ENCODE assay signal across 21 cellular contexts in genomic region chr9:3509926-3510325, GRCh38. TPM values are rescaled to one million over a fixed set of nuclear protein-coding genes. Genes with fewer than 3 reads are reported as not detected.
DNase-seq lines count a peak whose midpoint lies in the region; ATAC-seq, FAIRE-seq and TF ChIP-seq lines count a peak whose summit lies in the region.
"Had no signal": no experiment of that assay in that cellular context is flagged by ENCODE, and none has a peak within 500 bp of the region (broad histone marks: within the 10 kb centered on the region; RNA-seq: fewer than 3 reads in every experiment).

No MANE protein-coding gene starts in this region.

- BruUV-seq in A673 (replicated peaks; lab: Mats Ljungman, UMichigan) = no TSS peak
- BruUV-seq in PC-9 (replicated peaks; lab: Mats Ljungman, UMichigan) = no TSS peak

- H3K9me3 ChIP-seq in A673 (ENCODE audit: low read depth, low read length, poor library complexity, severe bottlenecking) (no peaks in the 10 kb centered on the region), PC-9 (ENCODE audit: insufficient read depth, low read depth) (no peaks in the 10 kb centered on the region), transverse colon (no peaks in the 10 kb centered on the region), Peyer's patch (no peaks in the 10 kb centered on the region)
- H3K9me3 ChIP-seq: ascending aorta, Caco-2, right lobe of liver, tibial artery had no signal

- H3K4me1 ChIP-seq in A673 (ENCODE audit: insufficient read depth, low read length, poor library complexity, severe bottlenecking) = peaks cover 69% of the 10 kb centered on the region
- H3K4me1 ChIP-seq in PC-9 (replicated peaks; ENCODE audit: insufficient read depth) = no peaks in the 10 kb centered on the region
- H3K4me1 ChIP-seq in transverse colon = peaks cover 0 to 22% (median 4%) of the 10 kb centered on the region in 4 donors
- no peaks in the 10 kb centered on the region for H3K4me1 ChIP-seq in Peyer's patch
- H3K4me1 ChIP-seq: ascending aorta, right lobe of liver had no signal

- in situ Hi-C loops in transverse colon (cut with MboI; ENCODE audit: low pct_ligation_motif_present in 1 of 4, low pct_unique_long_range_greater_than_20kb in 1 of 4, low sequenced_read_pairs in 3 of 4) = no loop called here

- ATAC-seq in T-cell (replicated peaks in 1 of 4) (no peak), HG03520 (IDR thresholded peaks at IDR 0.05; ENCODE audit: unreplicated experiment) (no peak)
- ATAC-seq: activated CD4-positive, alpha-beta T cell treated with anti-CD3 and anti-CD28 coated beads for 36 hours; right lobe of liver had no signal

- no peak overlapping the region for H3K4me3 ChIP-seq in A673 (ENCODE audit: low read depth, low read length, poor library complexity, severe bottlenecking)
- no peak overlapping the region for H3K4me3 ChIP-seq in PC-9
- no peak overlapping the region for H3K4me3 ChIP-seq in transverse colon
- H3K4me3 ChIP-seq in Peyer's patch = no peak overlapping the region
- H3K4me3 ChIP-seq: ascending aorta, right lobe of liver, SK-N-MC, tibial artery had no signal

- peak overlapping the region; percentile 43 for H3K27ac ChIP-seq in A673 (ENCODE audit: low read depth, low read length, poor library complexity, severe bottlenecking)
- no peak overlapping the region for H3K27ac ChIP-seq in PC-9
- H3K27ac ChIP-seq in transverse colon = no peak overlapping the region
- H3K27ac ChIP-seq in Peyer's patch = no peak overlapping the region
- H3K27ac ChIP-seq: ascending aorta, right lobe of liver, SK-N-MC had no signal

- H3K36me3 ChIP-seq in A673 (ENCODE audit: insufficient read depth, low read length, poor library complexity, severe bottlenecking) (no peaks in the 10 kb centered on the region), PC-9 (ENCODE audit: low read depth) (no peaks in the 10 kb centered on the region), transverse colon (no peaks in the 10 kb centered on the region), Peyer's patch (no peaks in the 10 kb centered on the region)
- H3K36me3 ChIP-seq: ascending aorta, right lobe of liver, tibial artery had no signal

- DNase-seq in A673 (ENCODE audit: low spot score) = no peak
- DNase-seq in GM12891 (ENCODE audit: insufficient read length, low spot score) = no peak
- no peak for DNase-seq in T-cell
- peak; percentile 25 to 41 for DNase-seq in erythroblast (lab: John Stamatoyannopoulos, UW)
- DNase-seq in PC-9 = no peak
- DNase-seq in transverse colon = no peak
- no peak for DNase-seq in Peyer's patch
- DNase-seq: activated CD4-positive, alpha-beta T cell treated with anti-CD3 and anti-CD28 coated beads for 36 hours; activated gamma-delta T cell treated with Interleukin-2 at 50 U/mL for 16 hours; Caco-2; immature natural killer cell; NCI-H2171 treated with DMSO at 0.1 percent for 48 hours; NCI-H526 treated with DMSO at 0.1 percent for 48 hours; right lobe of liver; stimulated activated naive CD4-positive, alpha-beta T cell treated with Interleukin-2 at 50 U/mL for 16 hours; T-helper 9 cell; tibial artery had no signal

- no peaks in the 10 kb centered on the region for H3K79me2 ChIP-seq in PC-9 (ENCODE audit: low read depth)

- no peak overlapping the region for H3K4me3 Mint-ChIP-seq in T-cell
- H3K4me3 Mint-ChIP-seq: activated CD4-positive, alpha-beta T cell treated with anti-CD3 and anti-CD28 coated beads for 36 hours; immature natural killer cell had no signal

- intact Hi-C loops in A673 (cut with micrococcal nuclease; ENCODE audit: unreplicated experiment) (no loop called here), PC-9 (cut with micrococcal nuclease; ENCODE audit: unreplicated experiment) (no loop called here), transverse colon (cut with DNase I; ENCODE audit: low total_unique reads) (loop anchor here (10.0 kb wide), 1 partner anchor 1465 kb away; no protein-coding TSS in a partner anchor)

- H4K20me1 ChIP-seq in PC-9 (ENCODE audit: insufficient read depth) = no peaks in the 10 kb centered on the region

- H2AFZ ChIP-seq in PC-9 = no peak overlapping the region

- no peak overlapping the region for H3K4me2 ChIP-seq in PC-9

- FAIRE-seq in GM12891 (lab: Jason Lieb, UNC) = peak; percentile 45

- H3F3A ChIP-seq in PC-9 (ENCODE audit: insufficient read depth, low read depth) = no peaks in the 10 kb centered on the region

- no peak for TF ChIP-seq CTCF in A673 (conservative IDR thresholded peaks at IDR 0.05; ENCODE audit: low read depth, low read length)
- TF ChIP-seq CTCF in PC-9 (conservative IDR thresholded peaks at IDR 0.05) = no peak
- no peak for TF ChIP-seq CTCF in transverse colon (IDR thresholded peaks at IDR 0.05)
- no peak for TF ChIP-seq CTCF in Peyer's patch (IDR thresholded peaks at IDR 0.05)

- WGBS in transverse colon (ENCODE audit: low coverage in 1 of 2), 2 donors = 86 to 97% methylated on average over 1 of the region's 1 CpG

- H3K9me3 Mint-ChIP-seq in T-cell = no peaks in the 10 kb centered on the region
- H3K9me3 Mint-ChIP-seq: IgD-negative memory B cell, immature natural killer cell had no signal

- peaks cover 7% of the 10 kb centered on the region for H3K36me3 Mint-ChIP-seq in T-cell
- H3K36me3 Mint-ChIP-seq: IgD-negative memory B cell, immature natural killer cell had no signal

- TF ChIP-seq EP300 in transverse colon (IDR thresholded peaks at IDR 0.05; ENCODE audit: low read depth) = no peak

- no peaks in the 10 kb centered on the region for H3K27me3 ChIP-seq in A673 (replicated peaks; ENCODE audit: insufficient read depth, low read depth, low read length, poor library complexity)
- H3K27me3 ChIP-seq in PC-9 (ENCODE audit: insufficient read depth, low read depth) = no peaks in the 10 kb centered on the region
- H3K27me3 ChIP-seq in transverse colon = no peaks in the 10 kb centered on the region
- no peaks in the 10 kb centered on the region for H3K27me3 ChIP-seq in Peyer's patch
- H3K27me3 ChIP-seq: ascending aorta, right lobe of liver, tibial artery had no signal

- H3K4me1 Mint-ChIP-seq in T-cell = peaks cover 45 to 51% (median 48%) of the 10 kb centered on the region in 3 donors

- H3K9me2 ChIP-seq in PC-9 (ENCODE audit: insufficient read depth) = no peaks in the 10 kb centered on the region

- H3K27me3 Mint-ChIP-seq in T-cell = no peaks in the 10 kb centered on the region
- H3K27me3 Mint-ChIP-seq: activated CD4-positive, alpha-beta T cell treated with anti-CD3 and anti-CD28 coated beads for 36 hours; IgD-negative memory B cell had no signal

- CTCF ChIA-PET in A673 (lab: Charles Lee) (no interaction called here), T-cell (lab: Charles Lee) (no interaction called here), PC-9 (lab: Charles Lee) (no interaction called here)

- peak overlapping the region; percentile 7 to 63 for H3K27ac Mint-ChIP-seq in T-cell
- H3K27ac Mint-ChIP-seq: activated CD4-positive, alpha-beta T cell treated with anti-CD3 and anti-CD28 coated beads for 36 hours had no signal

- TF ChIP-seq POLR2A in GM12891 (IDR thresholded peaks at IDR 0.05; ENCODE audit: low read depth, low read length) (no peak), erythroblast (IDR thresholded peaks at IDR 0.05; ENCODE audit: low read length) (no peak), transverse colon (IDR thresholded peaks at IDR 0.05) (no peak), Peyer's patch (IDR thresholded peaks at IDR 0.05) (no peak)

- POLR2A ChIA-PET in A673 (lab: Charles Lee; ENCODE audit: low non-redundant PET) = no interaction called here
- POLR2A ChIA-PET in T-cell (lab: Charles Lee) = no interaction called here
- POLR2A ChIA-PET in PC-9 (lab: Charles Lee; ENCODE audit: unreplicated experiment) = no interaction called here

TF ChIP-seq in GM12891, 5 proteins besides CTCF, POLR2A, EP300 and RAD21:
- no peak for TF ChIP-seq TAF1 (IDR thresholded peaks at IDR 0.05; ENCODE audit: low read depth, low read length)

RNA-seq across cellular contexts. Expression of gene RFX3, which starts 15.9 kb away (rescaled TPM):
- total RNA-seq in A673 (2021) (7.4 and 11.6 TPM in 2 replicates), T-cell (10 to 100 TPM; 16.3 to 32.2 (median 20.5) TPM), PC-9 (2021) (4.6 and 8.4 TPM in 2 replicates), transverse colon (10 to 100 TPM in 1 of 4 donors, 1 to 10 TPM in 3; 3.5 to 21.9 (median 7.1) TPM), Peyer's patch (10 to 100 TPM in 2 of 4 donors, 1 to 10 TPM in 2; 3.9 to 31.4 (median 9.5) TPM)
- polyA plus RNA-seq in GM12891 (2012; ENCODE audit: low read depth, missing spikeins) = 2.8 TPM

Comparison
In these comparisons a context has a peak if more than half of its experiments do, and no peak if none do; other contexts are left out.
1. DNase-seq: peak in erythroblast (2 of 2); none in A673 (single experiment), GM12891 (single experiment), T-cell (0 of 34), PC-9 (0 of 2), transverse colon (single experiment) and Peyer's patch (0 of 3).